Comparison of ENCODE assay signal across 26 cellular contexts in the genomic region with DNA sequence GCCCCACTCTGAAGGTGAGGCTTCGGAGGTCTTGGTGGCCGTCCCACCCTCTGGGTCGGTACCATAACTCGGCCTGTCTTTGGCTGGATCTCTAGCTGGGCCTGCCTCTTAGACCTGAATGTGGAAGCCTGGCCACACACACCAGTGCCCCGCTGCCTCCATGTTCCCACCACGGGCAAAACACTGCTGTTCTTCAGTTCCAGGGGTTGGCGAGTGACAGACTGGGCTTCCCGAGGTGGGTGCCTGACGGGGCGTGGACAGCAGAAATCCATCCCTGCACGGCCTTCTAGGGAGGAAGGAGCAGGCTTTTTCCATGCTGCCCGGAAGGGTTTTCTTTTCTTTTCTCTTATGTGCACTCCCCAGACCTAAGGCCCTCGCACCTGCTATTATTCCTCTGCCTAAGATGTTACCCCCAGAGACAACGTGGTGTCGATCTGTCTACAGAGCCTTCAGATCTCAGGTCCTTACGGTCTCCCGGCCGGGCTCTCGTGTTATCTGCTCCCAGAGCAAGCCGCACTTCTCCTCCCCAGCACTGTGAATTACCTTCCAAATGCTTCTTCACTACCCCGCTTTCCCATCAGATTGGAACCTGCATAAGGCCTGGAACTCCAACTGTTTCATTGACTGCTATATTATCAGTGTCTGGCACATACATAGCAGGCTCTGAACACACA.
"Had no signal": no experiment of that assay in that cellular context is flagged by ENCODE, and none has a peak within 500 bp of the region (broad histone marks: within the 10 kb centered on the region; RNA-seq: fewer than 3 reads in every experiment).

No MANE protein-coding gene starts in this region.

- H3K9me3 ChIP-seq: thyroid gland had no signal

- ATAC-seq: esophagus mucosa; left lobe of liver; lower lobe of right lung; stimulated activated memory B cell treated with anti-CD40 and anti-IgM and Interleukin-4, amounts not matched to agents 10 μg/mL and 1 μg/mL and 100 μg/mL, for 72 hours had no signal

- H3K36me3 ChIP-seq: ascending aorta, lower lobe of right lung, stomach, thyroid gland, upper lobe of left lung had no signal

- H3K4me2 ChIP-seq: smooth muscle cell had no signal

- H3K4me3 Mint-ChIP-seq: activated naive CD4-positive, alpha-beta T cell treated with anti-CD3 and anti-CD28 coated beads, Interleukin-2, amount 10 ng/mL, durations not matched to agents 7 days and 5 days; activated naive CD8-positive, alpha-beta T cell treated with anti-CD3 and anti-CD28 coated beads, Interleukin-2, amount 10 ng/mL, durations not matched to agents 7 days and 5 days; brain; immature natural killer cell; natural killer cell; stimulated activated memory B cell treated with anti-CD40 and anti-IgM and Interleukin-4, amounts not matched to agents 10 μg/mL and 1 μg/mL and 100 μg/mL, for 72 hours had no signal

- H3K27me3 ChIP-seq: ascending aorta, stomach, thyroid gland, upper lobe of left lung had no signal

- H3K27me3 Mint-ChIP-seq: brain had no signal

- H3K27ac Mint-ChIP-seq: activated naive CD4-positive, alpha-beta T cell treated with anti-CD3 and anti-CD28 coated beads, Interleukin-2, amount 10 ng/mL, durations not matched to agents 7 days and 5 days; activated naive CD8-positive, alpha-beta T cell treated with anti-CD3 and anti-CD28 coated beads, Interleukin-2, amount 10 ng/mL, durations not matched to agents 7 days and 5 days; brain; immature natural killer cell; natural killer cell; stimulated activated memory B cell treated with anti-CD40 and anti-IgM and Interleukin-4, amounts not matched to agents 10 μg/mL and 1 μg/mL and 100 μg/mL, for 72 hours had no signal

- H3K4me3 ChIP-seq: ascending aorta, lower lobe of right lung, smooth muscle cell, stomach, thyroid gland, upper lobe of left lung had no signal

- H3K27ac ChIP-seq: ascending aorta, lower lobe of right lung, stomach, thyroid gland, upper lobe of left lung had no signal

- DNase-seq: activated CD4-positive, alpha-beta T cell treated with anti-CD3 and anti-CD28 coated beads for 4 hours; activated CD4-positive, alpha-beta T cell treated with anti-CD3 and anti-CD28 coated beads, Interleukin-2, amount 50 U/mL, for 48 hours; activated CD8-positive, alpha-beta memory T cell treated with anti-CD3 and anti-CD28 coated beads, Interleukin-2, amount 50 U/mL, for 4 hours; activated gamma-delta T cell; activated naive CD4-positive, alpha-beta T cell treated with anti-CD3 and anti-CD28 coated beads, Interleukin-2, amount 10 ng/mL, durations not matched to agents 7 days and 5 days; cortex of kidney; foreskin fibroblast; hypothalamus; immature natural killer cell; kidney glomerular epithelial cell; lower lobe of right lung; mesenchymal stem cell; natural killer cell; stimulated activated CD4-positive, alpha-beta T cell treated with anti-CD3 and anti-CD28 coated beads, Interleukin-1b, Interleukin-23, amount 100 ng/mL, for 48 hours; stimulated activated CD4-positive, alpha-beta T cell treated with anti-CD3 and anti-CD28 coated beads, Interleukin-4, amount 100 ng/mL, for 4 hours; stimulated activated CD8-positive, alpha-beta memory T cell treated with anti-CD3 and anti-CD28 coated beads, Interleukin-4, amount 100 ng/mL, for 48 hours; stomach; thyroid gland had no signal

- H3K4me1 ChIP-seq: ascending aorta, lower lobe of right lung, stomach, thyroid gland, upper lobe of left lung had no signal

- H3K4me1 Mint-ChIP-seq: activated naive CD4-positive, alpha-beta T cell treated with anti-CD3 and anti-CD28 coated beads, Interleukin-2, amount 10 ng/mL, durations not matched to agents 7 days and 5 days; activated naive CD8-positive, alpha-beta T cell treated with anti-CD3 and anti-CD28 coated beads, Interleukin-2, amount 10 ng/mL, durations not matched to agents 7 days and 5 days; brain; immature natural killer cell; natural killer cell; stimulated activated memory B cell treated with anti-CD40 and anti-IgM and Interleukin-4, amounts not matched to agents 10 μg/mL and 1 μg/mL and 100 μg/mL, for 72 hours had no signal
